In the genomic region with DNA sequence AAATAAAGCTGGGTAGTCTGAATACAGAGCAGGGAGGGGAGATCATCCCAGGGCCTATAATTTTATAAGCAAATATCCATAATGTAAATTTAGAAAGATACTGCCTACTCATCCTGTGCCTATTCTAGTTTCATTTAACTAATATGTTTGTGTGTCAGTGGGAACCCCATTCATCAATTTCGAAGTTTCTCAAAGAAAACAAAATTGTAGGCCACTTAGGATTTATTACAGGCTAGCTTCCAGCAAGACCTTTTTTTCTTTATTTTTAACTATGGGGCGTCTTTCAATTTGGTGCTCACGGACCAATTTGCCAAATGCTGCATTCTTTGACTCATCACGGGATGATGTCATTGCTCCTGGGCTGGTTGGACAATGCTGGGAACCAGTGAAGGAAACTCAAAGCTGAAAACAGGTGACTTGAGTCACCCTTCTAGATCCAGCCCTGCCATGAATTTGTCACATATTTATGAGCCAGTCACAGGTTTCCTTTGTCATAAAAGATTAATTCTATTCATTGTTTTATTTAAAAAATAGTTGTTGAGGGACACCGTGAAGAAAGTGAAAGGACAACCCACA, we compare ENCODE assay signal across 2 cellular contexts.
TF ChIP-seq lines count a peak whose summit lies in the region.

No MANE protein-coding gene starts in this region.

TF ChIP-seq in K562, 482 proteins besides CTCF, POLR2A, EP300 and RAD21:
- TF ChIP-seq ZNF76 (CRISPR knock-in tag; IDR thresholded peaks at IDR 0.05; ENCODE audit: borderline replicate concordance) (no peak), YBX1 (IDR thresholded peaks at IDR 0.05) (no peak), RBM34 (IDR thresholded peaks at IDR 0.05; ENCODE audit: borderline replicate concordance, insufficient read depth, low read length) (no peak), RAD51 (IDR thresholded peaks at IDR 0.05; ENCODE audit: borderline replicate concordance, low read depth) (no peak), RFX5 (IDR thresholded peaks at IDR 0.05; ENCODE audit: low read depth, low read length) (no peak)
- TF ChIP-seq, protein P1, sequence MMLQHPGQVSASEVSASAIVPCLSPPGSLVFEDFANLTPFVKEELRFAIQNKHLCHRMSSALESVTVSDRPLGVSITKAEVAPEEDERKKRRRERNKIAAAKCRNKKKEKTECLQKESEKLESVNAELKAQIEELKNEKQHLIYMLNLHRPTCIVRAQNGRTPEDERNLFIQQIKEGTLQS (IDR thresholded peaks at IDR 0.05) = 0 out of 2 replicates have a peak, but pooled peaks have one; percentile 29
- TF ChIP-seq, protein P1 (CRISPR knock-in tag; conservative IDR thresholded peaks at IDR 0.05) = no peak

TF ChIP-seq in HepG2, 621 proteins besides CTCF, POLR2A, EP300 and RAD21:
- TF ChIP-seq NR2F1 (CRISPR knock-in tag; IDR thresholded peaks at IDR 0.05) (no peak), RARG (CRISPR knock-in tag; IDR thresholded peaks at IDR 0.05; ENCODE audit: low read depth) (no peak), HNRNPUL1 (IDR thresholded peaks at IDR 0.05; ENCODE audit: low read depth, low read length) (no peak), ELF3 (CRISPR knock-in tag; IDR thresholded peaks at IDR 0.05) (no peak), SRSF9 (IDR thresholded peaks at IDR 0.05; ENCODE audit: borderline replicate concordance, insufficient read depth, low read depth, low read length, poor library complexity, severe bottlenecking) (no peak), ATF7 (IDR thresholded peaks at IDR 0.05) (0 out of 2 replicates have a peak, but pooled peaks have one; percentile 22), ATF7 (CRISPR knock-in tag; IDR thresholded peaks at IDR 0.05) (no peak), CREB1 (IDR thresholded peaks at IDR 0.05) (peak; percentile 6; the same call in 1 of the 2 replicates), CREB1 (CRISPR knock-in tag; IDR thresholded peaks at IDR 0.05) (no peak)
- TF ChIP-seq, protein P2, sequence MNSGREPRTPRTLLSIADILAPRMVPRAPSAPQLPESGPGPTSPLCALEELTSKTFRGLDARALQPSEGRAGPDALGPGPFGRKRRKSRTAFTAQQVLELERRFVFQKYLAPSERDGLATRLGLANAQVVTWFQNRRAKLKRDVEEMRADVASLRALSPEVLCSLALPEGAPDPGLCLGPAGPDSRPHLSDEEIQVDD (CRISPR knock-in tag; IDR thresholded peaks at IDR 0.05; ENCODE audit: borderline replicate concordance) = no peak
TF ChIP-seq in HepG2: peak in this region for 2.
